ENCODE assay signal across 25 cellular contexts in genomic region chr10:101375073-101375472, GRCh38.
"Had no signal": no experiment of that assay in that cellular context is flagged by ENCODE, and none has a peak within 500 bp of the region (broad histone marks: within the 10 kb centered on the region; RNA-seq: fewer than 3 reads in every experiment).

No MANE protein-coding gene starts in this region.

- H3K27me3 Mint-ChIP-seq: naive thymus-derived CD4-positive, alpha-beta T cell; natural killer cell treated with Interleukin-12 subunit alpha and Interleukin-12 subunit beta and Interleukin-15 and Interleukin-18, amount 100 ng/mL, for 72 hours; progenitor cell of endocrine pancreas; stimulated activated naive CD8-positive, alpha-beta T cell treated with anti-CD3 and anti-CD28 coated beads, Interleukin-15, Interleukin-2, amounts not matched to agents 100 ng/mL and 50 ng/mL, for 24 hours; type B pancreatic cell had no signal

- H3K4me3 Mint-ChIP-seq: mesothelial cell of epicardium; natural killer cell treated with Interleukin-12 subunit alpha and Interleukin-12 subunit beta and Interleukin-15 and Interleukin-18, amount 100 ng/mL, for 72 hours; stimulated activated effector memory CD8-positive, alpha-beta T cell treated with anti-CD3 and anti-CD28 coated beads, Interleukin-12 subunit alpha, Interleukin-12 subunit beta, amount 100 ng/mL, for 72 hours; stimulated activated naive CD8-positive, alpha-beta T cell treated with anti-CD3 and anti-CD28 coated beads, Interleukin-15, Interleukin-2, amounts not matched to agents 100 ng/mL and 50 ng/mL, for 24 hours; type B pancreatic cell had no signal

- DNase-seq: hippocampal formation; kidney glomerular epithelial cell; left cardiac atrium; lower lobe of right lung; mammary epithelial cell; mesendoderm; naive thymus-derived CD4-positive, alpha-beta T cell; ovary; retina; right cardiac atrium; stimulated activated CD4-positive, alpha-beta T cell treated with anti-CD3 and anti-CD28 coated beads, Interleukin-4, amount 100 ng/mL, for 24 hours; stimulated activated naive CD4-positive, alpha-beta T cell; uterus had no signal

- H3K36me3 Mint-ChIP-seq: natural killer cell treated with Interleukin-12 subunit alpha and Interleukin-12 subunit beta and Interleukin-15 and Interleukin-18, amount 100 ng/mL, for 72 hours had no signal

- H3K27ac Mint-ChIP-seq: mesothelial cell of epicardium; natural killer cell treated with Interleukin-12 subunit alpha and Interleukin-12 subunit beta and Interleukin-15 and Interleukin-18, amount 100 ng/mL, for 72 hours; progenitor cell of endocrine pancreas; stimulated activated effector memory CD8-positive, alpha-beta T cell treated with anti-CD3 and anti-CD28 coated beads, Interleukin-12 subunit alpha, Interleukin-12 subunit beta, amount 100 ng/mL, for 72 hours; stimulated activated naive CD8-positive, alpha-beta T cell treated with anti-CD3 and anti-CD28 coated beads, Interleukin-15, Interleukin-2, amounts not matched to agents 100 ng/mL and 50 ng/mL, for 24 hours; type B pancreatic cell had no signal

- H3K9me3 ChIP-seq: lower lobe of right lung, ovary, suprapubic skin, thoracic aorta, tibial nerve, uterus had no signal

- H3K9me3 Mint-ChIP-seq: mesothelial cell of epicardium; natural killer cell treated with Interleukin-12 subunit alpha and Interleukin-12 subunit beta and Interleukin-15 and Interleukin-18, amount 100 ng/mL, for 72 hours; stimulated activated effector memory CD8-positive, alpha-beta T cell treated with anti-CD3 and anti-CD28 coated beads, Interleukin-12 subunit alpha, Interleukin-12 subunit beta, amount 100 ng/mL, for 72 hours; stimulated activated naive CD8-positive, alpha-beta T cell treated with anti-CD3 and anti-CD28 coated beads, Interleukin-15, Interleukin-2, amounts not matched to agents 100 ng/mL and 50 ng/mL, for 24 hours; type B pancreatic cell had no signal

- H3K4me3 ChIP-seq: lower lobe of right lung, ovary, skin epidermis, suprapubic skin, thoracic aorta, tibial nerve, uterus had no signal

- H3K4me1 ChIP-seq: tibial nerve, uterus had no signal

- H3K27ac ChIP-seq: lower lobe of right lung, ovary, skin epidermis, suprapubic skin, thoracic aorta, tibial nerve, uterus had no signal

- H3K36me3 ChIP-seq: ovary, suprapubic skin, thoracic aorta, uterus had no signal

- H3K27me3 ChIP-seq: ovary, suprapubic skin, tibial nerve, uterus had no signal

- ATAC-seq: left cardiac atrium; left lobe of liver; lower lobe of right lung; naive thymus-derived CD4-positive, alpha-beta T cell; natural killer cell treated with Interleukin-12 subunit alpha and Interleukin-12 subunit beta and Interleukin-15 and Interleukin-18, amount 100 ng/mL, for 72 hours; right cardiac atrium; sciatic nerve; stimulated activated effector memory CD8-positive, alpha-beta T cell treated with anti-CD3 and anti-CD28 coated beads, Interleukin-12 subunit alpha, Interleukin-12 subunit beta, amount 100 ng/mL, for 72 hours had no signal
